In the genomic region with DNA sequence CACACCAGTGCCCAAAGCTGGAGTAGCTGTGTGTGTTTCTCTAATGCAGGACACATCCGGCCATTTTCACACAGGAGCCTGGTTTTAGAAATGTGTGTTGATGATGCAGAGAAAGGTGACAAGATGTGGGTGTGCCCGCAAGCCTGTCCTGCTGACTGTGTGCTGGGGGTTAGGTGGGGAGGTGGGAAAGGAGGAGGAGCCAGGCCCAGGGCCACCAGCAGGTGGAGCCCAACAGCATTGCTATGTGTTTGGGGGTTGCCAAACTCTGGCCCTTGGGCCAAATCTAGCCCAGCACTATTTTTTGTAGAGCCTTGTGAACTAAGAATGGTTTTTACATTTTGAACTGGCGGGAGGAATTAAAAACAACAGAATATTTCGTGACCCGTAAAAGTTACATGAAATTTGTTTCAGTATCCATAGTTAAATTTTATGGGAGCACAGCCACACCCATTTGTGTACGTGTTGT, we compare ENCODE assay signal across 8 cellular contexts.
DNase-seq lines count a peak whose midpoint lies in the region; ATAC-seq and TF ChIP-seq lines count a peak whose summit lies in the region.

No MANE protein-coding gene starts in this region.

- H3K4me3 ChIP-seq in AG04449 (ENCODE audit: low read depth, low read length) (no peak overlapping the region), OCI-LY3 (ENCODE audit: low read length) (no peak overlapping the region)

- H3K27ac Mint-ChIP-seq in immature natural killer cell: peak overlapping the region; percentile 88 to 93 (median 92)

- H3K4me1 Mint-ChIP-seq in immature natural killer cell: peaks cover 63 to 73% of the 10 kb centered on the region in 2 donors

- no peak overlapping the region for H2AFZ ChIP-seq in OCI-LY3 (ENCODE audit: low read depth, low read length)

- no peaks in the 10 kb centered on the region for H3K4me1 ChIP-seq in OCI-LY3 (ENCODE audit: low read length)

- peak; percentile 74 for ATAC-seq in GM18867 (IDR thresholded peaks at IDR 0.05; ENCODE audit: unreplicated experiment)
- ATAC-seq in HG03095 (IDR thresholded peaks at IDR 0.05; ENCODE audit: unreplicated experiment): no peak

- CTCF ChIA-PET in AG04449 (lab: Yijun Ruan, JAX): interaction anchor here (0.8 to 2.9 kb wide), 9 partner anchors 9 to 206 kb away, joined by 3 to 14 read pairs (median 4); a partner anchor contains a TSS

- peaks cover 0 to 6% (median 4%) of the 10 kb centered on the region in 3 donors for H3K27me3 Mint-ChIP-seq in immature natural killer cell (ENCODE audit: low read depth in 3 of 3)

- H3K27me3 ChIP-seq in OCI-LY3 (ENCODE audit: low read depth, low read length): peaks cover 14% of the 10 kb centered on the region; the same call in 1 of the 2 replicates

- peak overlapping the region; percentile 28 to 76 (median 69) for H3K4me3 Mint-ChIP-seq in immature natural killer cell

- no peaks in the 10 kb centered on the region for H3K9me3 ChIP-seq in OCI-LY3 (ENCODE audit: insufficient read depth, low read length)

- TF ChIP-seq CTCF in AG04449 (IDR thresholded peaks at IDR 0.05; ENCODE audit: insufficient read depth, low read length, missing control alignments) (peak; percentile 64), OCI-LY3 (IDR thresholded peaks at IDR 0.05; ENCODE audit: low read depth, low read length) (peak; percentile 84)

- H3K36me3 ChIP-seq in OCI-LY3 (replicated peaks; ENCODE audit: low read depth, low read length): no peaks in the 10 kb centered on the region

- H4K20me1 ChIP-seq in OCI-LY3 (ENCODE audit: insufficient read depth, low read length): no peaks in the 10 kb centered on the region

- no peaks in the 10 kb centered on the region for H3K36me3 Mint-ChIP-seq in immature natural killer cell

- no peak overlapping the region for H3K27ac ChIP-seq in OCI-LY3 (ENCODE audit: low read length)

- no peak overlapping the region for H3K4me2 ChIP-seq in OCI-LY3 (ENCODE audit: low read length)

- DNase-seq in AG04449 (ENCODE audit: low read depth, low spot score): no peak
- DNase-seq in activated naive CD4-positive, alpha-beta T cell treated with Interleukin-2 at 50 U/mL for 16 hours: peak; percentile 68
- DNase-seq in immature natural killer cell: peak; percentile 89 to 91 (median 91)
- peak; percentile 70 to 71 for DNase-seq in stimulated activated CD8-positive, alpha-beta memory T cell treated with anti-CD3 and anti-CD28 coated beads, Interleukin-15, amount 100 ng/mL, for 48 hours (ENCODE audit: low read depth in 2 of 2)
- no peak for DNase-seq in NCI-H146 treated with DMSO at 0.1 percent for 48 hours (lab: John Stamatoyannopoulos, UW; ENCODE audit: unreplicated experiment)

- no peak overlapping the region for H3K9ac ChIP-seq in OCI-LY3 (ENCODE audit: low read length)

- POLR2A ChIA-PET in AG04449 (lab: Yijun Ruan, JAX): no interaction called here

- no peaks in the 10 kb centered on the region for H3K9me3 Mint-ChIP-seq in immature natural killer cell

- no peaks in the 10 kb centered on the region for H3K79me2 ChIP-seq in OCI-LY3 (ENCODE audit: low read length)

Comparison
In these comparisons a context has a peak if more than half of its experiments do, and no peak if none do; other contexts are left out.
1. DNase-seq: peak in activated naive CD4-positive, alpha-beta T cell treated with Interleukin-2 at 50 U/mL for 16 hours (single experiment), immature natural killer cell (3 of 3) and stimulated activated CD8-positive, alpha-beta memory T cell treated with anti-CD3 and anti-CD28 coated beads, Interleukin-15, amount 100 ng/mL, for 48 hours (2 of 2); none in AG04449 (single experiment) and NCI-H146 treated with DMSO at 0.1 percent for 48 hours (single experiment).